Comparison of ENCODE assay signal across 7 cellular contexts in the genomic region with DNA sequence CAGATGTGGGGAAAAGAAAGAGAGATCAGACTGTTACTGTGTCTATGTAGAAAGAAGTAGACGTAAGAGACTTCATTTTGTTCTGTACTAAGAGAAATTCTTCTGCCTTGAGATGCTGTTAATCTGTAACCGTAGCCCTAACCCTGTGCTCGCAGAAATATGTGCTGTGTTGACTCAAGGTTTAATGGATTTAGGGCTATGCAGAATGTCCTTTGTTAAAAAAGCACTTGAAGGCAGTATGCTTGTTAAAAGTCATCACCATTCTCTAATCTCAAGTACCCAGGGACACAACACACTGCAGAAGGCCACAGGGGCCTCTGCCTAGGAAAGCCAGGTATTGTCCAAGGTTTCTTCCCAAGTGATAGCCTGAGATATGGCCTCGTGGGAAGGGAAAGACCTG. TPM values are rescaled to one million over a fixed set of nuclear protein-coding genes. Genes with fewer than 3 reads are reported as not detected.
DNase-seq lines count a peak whose midpoint lies in the region; ATAC-seq and TF ChIP-seq lines count a peak whose summit lies in the region.
"Not testable (repeated sequence)": the region's sequence is repeated elsewhere in the genome, so short reads cannot be mapped to it uniquely, and the experiment has no call there.

No MANE protein-coding gene starts in this region.

- H3K36me3 ChIP-seq in mesenchymal stem cell (ENCODE audit: control insufficient read depth in 1 of 2, insufficient read depth in 2 of 2, low read depth in 1 of 2, low read length in 2 of 2) = peaks cover 42 to 63% of the 10 kb centered on the region in 2 experiments

- not testable (repeated sequence) for H3K27ac Mint-ChIP-seq in endothelial cell (ENCODE audit: unreplicated experiment)
- H3K27ac Mint-ChIP-seq in nephron = peak overlapping the region in 1 of 3 experiments; percentile 60
- peak overlapping the region; percentile 81 for H3K27ac Mint-ChIP-seq in stimulated activated naive B cell treated with anti-CD40 and anti-IgM and Interleukin-4, amounts not matched to agents 10 μg/mL and 1 μg/mL and 100 μg/mL, for 72 hours

- not testable (repeated sequence) for ATAC-seq in stimulated activated naive B cell treated with anti-CD40 and anti-IgM and Interleukin-4, amounts not matched to agents 10 μg/mL and 1 μg/mL and 100 μg/mL, for 72 hours (replicated peaks)

- not testable (repeated sequence) for H3K4me2 ChIP-seq in mesenchymal stem cell (ENCODE audit: low read length, poor library complexity, severe bottlenecking)

- peaks cover 48% of the 10 kb centered on the region for H3K9me3 ChIP-seq in mesenchymal stem cell (ENCODE audit: control insufficient read depth, low read length)

- H2BK12ac ChIP-seq in mesenchymal stem cell (ENCODE audit: low read length in 2 of 2) = not testable (repeated sequence)

- not testable (repeated sequence) for H3K18ac ChIP-seq in mesenchymal stem cell (ENCODE audit: low read depth in 1 of 2, low read length in 2 of 2)

- not testable (repeated sequence) for H2BK15ac ChIP-seq in mesenchymal stem cell (ENCODE audit: low read depth, poor library complexity, severe bottlenecking)

- WGBS in mesenchymal stem cell = 98% methylated on average over 4 of the region's 4 CpGs

- H3K27me3 ChIP-seq in mesenchymal stem cell (ENCODE audit: control insufficient read depth in 1 of 2, insufficient read depth in 1 of 2, low read length in 2 of 2) = not testable (repeated sequence)

- peaks cover 24% of the 10 kb centered on the region for H3K4me1 Mint-ChIP-seq in endothelial cell (ENCODE audit: unreplicated experiment)
- peaks cover 19% of the 10 kb centered on the region for H3K4me1 Mint-ChIP-seq in nephron
- H3K4me1 Mint-ChIP-seq in stimulated activated naive B cell treated with anti-CD40 and anti-IgM and Interleukin-4, amounts not matched to agents 10 μg/mL and 1 μg/mL and 100 μg/mL, for 72 hours = peaks cover 16 to 18% of the 10 kb centered on the region in 2 donors

- not testable (repeated sequence) for H4K91ac ChIP-seq in mesenchymal stem cell (ENCODE audit: low read length)

- H3K14ac ChIP-seq in mesenchymal stem cell (ENCODE audit: low read length in 2 of 2) = not testable (repeated sequence)

- DNase-seq in DMS53 (lab: John Stamatoyannopoulos, UW) (peak; percentile 91), left kidney (ENCODE audit: low read depth, low spot score) (peak; percentile 5)
- DNase-seq in endothelial cell (ENCODE audit: low spot score); mesenchymal stem cell; stimulated activated naive B cell treated with anti-CD40 and anti-IgM and Interleukin-4, amounts not matched to agents 10 μg/mL and 1 μg/mL and 100 μg/mL, for 72 hours: not testable (repeated sequence)

- TF ChIP-seq CTCF in VCaP (conservative IDR thresholded peaks at IDR 0.05); endothelial cell (IDR thresholded peaks at IDR 0.05; ENCODE audit: unreplicated experiment); nephron (IDR thresholded peaks at IDR 0.05; ENCODE audit: unreplicated experiment in 3 of 3): not testable (repeated sequence)

- H2BK120ac ChIP-seq in mesenchymal stem cell (ENCODE audit: low read depth, low read length) = not testable (repeated sequence)

- H2BK5ac ChIP-seq in mesenchymal stem cell (ENCODE audit: low read depth, low read length, poor library complexity, severe bottlenecking) = not testable (repeated sequence)

- H3K4me3 Mint-ChIP-seq in endothelial cell (ENCODE audit: unreplicated experiment) (peak overlapping the region; percentile 66), nephron (peak overlapping the region; percentile 34 to 53 (median 38))
- H3K4me3 Mint-ChIP-seq in stimulated activated naive B cell treated with anti-CD40 and anti-IgM and Interleukin-4, amounts not matched to agents 10 μg/mL and 1 μg/mL and 100 μg/mL, for 72 hours = not testable (repeated sequence)

- H3K79me1 ChIP-seq in mesenchymal stem cell (replicated peaks; ENCODE audit: low read length, poor library complexity, severe bottlenecking) = peaks cover 39% of the 10 kb centered on the region

- H2AFZ ChIP-seq in mesenchymal stem cell (ENCODE audit: low read depth, low read length) = not testable (repeated sequence)

- peak overlapping the region; percentile 100 for H3K27ac ChIP-seq in VCaP
- H3K27ac ChIP-seq in mesenchymal stem cell (ENCODE audit: low read length, poor library complexity, severe bottlenecking) = peak overlapping the region; percentile 67

- not testable (repeated sequence) for H3K9me3 Mint-ChIP-seq in endothelial cell (ENCODE audit: unreplicated experiment)
- peaks cover 79% of the 10 kb centered on the region for H3K9me3 Mint-ChIP-seq in nephron
- H3K9me3 Mint-ChIP-seq in stimulated activated naive B cell treated with anti-CD40 and anti-IgM and Interleukin-4, amounts not matched to agents 10 μg/mL and 1 μg/mL and 100 μg/mL, for 72 hours = peaks cover 22 to 25% of the 10 kb centered on the region in 2 donors

- H2AK5ac ChIP-seq in mesenchymal stem cell (ENCODE audit: low read length, severe bottlenecking) = not testable (repeated sequence)

- H3K23ac ChIP-seq in mesenchymal stem cell (ENCODE audit: low read length in 2 of 2) = not testable (repeated sequence)

- H3K27me3 Mint-ChIP-seq in endothelial cell (ENCODE audit: unreplicated experiment); nephron (ENCODE audit: low read depth); stimulated activated naive B cell treated with anti-CD40 and anti-IgM and Interleukin-4, amounts not matched to agents 10 μg/mL and 1 μg/mL and 100 μg/mL, for 72 hours: not testable (repeated sequence)

- H3K4me1 ChIP-seq in mesenchymal stem cell (ENCODE audit: control insufficient read depth, insufficient read depth, low read depth, low read length) = not testable (repeated sequence)

- not testable (repeated sequence) for H4K8ac ChIP-seq in mesenchymal stem cell (ENCODE audit: low read length)

- not testable (repeated sequence) for H3K9ac ChIP-seq in mesenchymal stem cell (ENCODE audit: low read length)

- H3K36me3 Mint-ChIP-seq in endothelial cell (ENCODE audit: low read depth, unreplicated experiment) (peaks cover 53% of the 10 kb centered on the region), nephron (ENCODE audit: low read depth) (peaks cover 92% of the 10 kb centered on the region)
- peaks cover 67 to 81% of the 10 kb centered on the region in 2 donors for H3K36me3 Mint-ChIP-seq in stimulated activated naive B cell treated with anti-CD40 and anti-IgM and Interleukin-4, amounts not matched to agents 10 μg/mL and 1 μg/mL and 100 μg/mL, for 72 hours

- H3K4ac ChIP-seq in mesenchymal stem cell (ENCODE audit: low read depth in 1 of 2, low read length in 2 of 2) = not testable (repeated sequence)

- H3K4me3 ChIP-seq in mesenchymal stem cell (ENCODE audit: insufficient read depth in 1 of 2, low read depth in 1 of 2, low read length in 2 of 2) = not testable (repeated sequence)

RNA-seq across cellular contexts. Expression of a gene that starts 3.7 kb away (rescaled TPM):
- total RNA-seq in endothelial cell (ENCODE audit: unreplicated experiment) = 12.1 TPM
- 4.3 TPM for polyA plus RNA-seq in mesenchymal stem cell (2013, experiment 1 of 2)
- 4.2 TPM for polyA plus RNA-seq in mesenchymal stem cell (2013, experiment 2 of 2)

RNA-seq across cellular contexts. Expression of a gene that starts 16.5 kb away (rescaled TPM):
- total RNA-seq in endothelial cell (ENCODE audit: unreplicated experiment) = 13.5 TPM
- polyA plus RNA-seq in mesenchymal stem cell (2013, experiment 1 of 2) = 3.2 TPM
- polyA plus RNA-seq in mesenchymal stem cell (2013, experiment 2 of 2) = 3.5 TPM

RNA-seq across cellular contexts. Expression of a gene that starts 24.2 kb away (rescaled TPM):
- 10.3 TPM for total RNA-seq in endothelial cell (ENCODE audit: unreplicated experiment)
- polyA plus RNA-seq in mesenchymal stem cell (2013, experiment 1 of 2) = 4.7 TPM
- 4.9 TPM for polyA plus RNA-seq in mesenchymal stem cell (2013, experiment 2 of 2)

RNA-seq across cellular contexts. Expression of a gene that starts 37.8 kb away (rescaled TPM):
- 8.9 TPM for total RNA-seq in endothelial cell (ENCODE audit: unreplicated experiment)
- 3.7 TPM for polyA plus RNA-seq in mesenchymal stem cell (2013, experiment 1 of 2)
- polyA plus RNA-seq in mesenchymal stem cell (2013, experiment 2 of 2) = 3.6 TPM
